1 cellular context compared by ENCODE assay signal in the genomic region with DNA sequence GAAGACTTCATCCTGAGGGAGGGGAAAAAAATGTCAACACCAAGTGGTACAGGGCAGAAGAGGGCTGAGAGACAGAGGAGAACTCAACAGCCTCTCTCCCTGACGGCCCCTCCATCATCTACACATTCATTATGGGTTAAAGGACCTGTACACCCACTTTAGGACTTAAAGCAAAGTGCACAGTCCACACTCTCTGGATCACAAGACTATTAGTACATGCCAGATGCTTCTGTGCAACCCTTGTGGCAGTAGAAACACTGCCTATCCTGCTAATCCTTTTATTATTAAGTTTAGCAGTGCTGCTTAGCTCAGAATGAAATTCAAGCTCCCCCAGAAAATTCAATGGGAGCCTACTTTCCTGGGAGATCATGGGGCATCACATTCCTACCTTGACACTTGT.
TF ChIP-seq lines count a peak whose summit lies in the region.

No MANE protein-coding gene starts in this region.

TF ChIP-seq in H1, 55 proteins besides CTCF, POLR2A, EP300 and RAD21 (continued from another document):
- TF ChIP-seq TEAD4 (IDR thresholded peaks at IDR 0.05; ENCODE audit: low read depth, low read length): no peak
- TF ChIP-seq NRF1 (IDR thresholded peaks at IDR 0.05; ENCODE audit: low read depth, low read length): no peak
- TF ChIP-seq, protein P1, sequence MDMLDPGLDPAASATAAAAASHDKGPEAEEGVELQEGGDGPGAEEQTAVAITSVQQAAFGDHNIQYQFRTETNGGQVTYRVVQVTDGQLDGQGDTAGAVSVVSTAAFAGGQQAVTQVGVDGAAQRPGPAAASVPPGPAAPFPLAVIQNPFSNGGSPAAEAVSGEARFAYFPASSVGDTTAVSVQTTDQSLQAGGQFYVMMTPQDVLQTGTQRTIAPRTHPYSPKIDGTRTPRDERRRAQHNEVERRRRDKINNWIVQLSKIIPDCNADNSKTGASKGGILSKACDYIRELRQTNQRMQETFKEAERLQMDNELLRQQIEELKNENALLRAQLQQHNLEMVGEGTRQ (IDR thresholded peaks at IDR 0.05; ENCODE audit: low read length): no peak
